ENCODE assay signal across 1 cellular context in genomic region chr2:128306081-128306930, GRCh38.
TF ChIP-seq lines count a peak whose summit lies in the region.

No MANE protein-coding gene starts in this region.

TF ChIP-seq in HepG2, 621 proteins besides CTCF, POLR2A, EP300 and RAD21 (continued from another document and continues in another):
- TF ChIP-seq, protein P1, sequence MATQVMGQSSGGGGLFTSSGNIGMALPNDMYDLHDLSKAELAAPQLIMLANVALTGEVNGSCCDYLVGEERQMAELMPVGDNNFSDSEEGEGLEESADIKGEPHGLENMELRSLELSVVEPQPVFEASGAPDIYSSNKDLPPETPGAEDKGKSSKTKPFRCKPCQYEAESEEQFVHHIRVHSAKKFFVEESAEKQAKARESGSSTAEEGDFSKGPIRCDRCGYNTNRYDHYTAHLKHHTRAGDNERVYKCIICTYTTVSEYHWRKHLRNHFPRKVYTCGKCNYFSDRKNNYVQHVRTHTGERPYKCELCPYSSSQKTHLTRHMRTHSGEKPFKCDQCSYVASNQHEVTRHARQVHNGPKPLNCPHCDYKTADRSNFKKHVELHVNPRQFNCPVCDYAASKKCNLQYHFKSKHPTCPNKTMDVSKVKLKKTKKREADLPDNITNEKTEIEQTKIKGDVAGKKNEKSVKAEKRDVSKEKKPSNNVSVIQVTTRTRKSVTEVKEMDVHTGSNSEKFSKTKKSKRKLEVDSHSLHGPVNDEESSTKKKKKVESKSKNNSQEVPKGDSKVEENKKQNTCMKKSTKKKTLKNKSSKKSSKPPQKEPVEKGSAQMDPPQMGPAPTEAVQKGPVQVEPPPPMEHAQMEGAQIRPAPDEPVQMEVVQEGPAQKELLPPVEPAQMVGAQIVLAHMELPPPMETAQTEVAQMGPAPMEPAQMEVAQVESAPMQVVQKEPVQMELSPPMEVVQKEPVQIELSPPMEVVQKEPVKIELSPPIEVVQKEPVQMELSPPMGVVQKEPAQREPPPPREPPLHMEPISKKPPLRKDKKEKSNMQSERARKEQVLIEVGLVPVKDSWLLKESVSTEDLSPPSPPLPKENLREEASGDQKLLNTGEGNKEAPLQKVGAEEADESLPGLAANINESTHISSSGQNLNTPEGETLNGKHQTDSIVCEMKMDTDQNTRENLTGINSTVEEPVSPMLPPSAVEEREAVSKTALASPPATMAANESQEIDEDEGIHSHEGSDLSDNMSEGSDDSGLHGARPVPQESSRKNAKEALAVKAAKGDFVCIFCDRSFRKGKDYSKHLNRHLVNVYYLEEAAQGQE (IDR thresholded peaks at IDR 0.05; ENCODE audit: borderline replicate concordance in 1 of 2, low read depth in 1 of 2, low read length in 2 of 2): 0 out of 4 replicates have a peak, but pooled peaks of 1 of the 2 experiments have one; percentile 29
- peak; percentile 80 for TF ChIP-seq HOMEZ (CRISPR knock-in tag; IDR thresholded peaks at IDR 0.05; ENCODE audit: low read depth)
- TF ChIP-seq ZNF362 (CRISPR knock-in tag; IDR thresholded peaks at IDR 0.05; ENCODE audit: borderline replicate concordance): no peak
- TF ChIP-seq, protein P2, sequence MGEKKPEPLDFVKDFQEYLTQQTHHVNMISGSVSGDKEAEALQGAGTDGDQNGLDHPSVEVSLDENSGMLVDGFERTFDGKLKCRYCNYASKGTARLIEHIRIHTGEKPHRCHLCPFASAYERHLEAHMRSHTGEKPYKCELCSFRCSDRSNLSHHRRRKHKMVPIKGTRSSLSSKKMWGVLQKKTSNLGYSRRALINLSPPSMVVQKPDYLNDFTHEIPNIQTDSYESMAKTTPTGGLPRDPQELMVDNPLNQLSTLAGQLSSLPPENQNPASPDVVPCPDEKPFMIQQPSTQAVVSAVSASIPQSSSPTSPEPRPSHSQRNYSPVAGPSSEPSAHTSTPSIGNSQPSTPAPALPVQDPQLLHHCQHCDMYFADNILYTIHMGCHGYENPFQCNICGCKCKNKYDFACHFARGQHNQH (CRISPR knock-in tag; IDR thresholded peaks at IDR 0.05): peak; percentile 79
- peak; percentile 90 for TF ChIP-seq PITX1 (CRISPR knock-in tag; IDR thresholded peaks at IDR 0.05)
- peak; percentile 75; the same call in 1 of the 3 replicates for TF ChIP-seq MXI1 (IDR thresholded peaks at IDR 0.05; ENCODE audit: borderline replicate concordance, low read depth, low read length)
- no peak for TF ChIP-seq ZNF749 (CRISPR knock-in tag; IDR thresholded peaks at IDR 0.05; ENCODE audit: borderline replicate concordance)
- peak; percentile 48; the same call in 1 of the 2 replicates for TF ChIP-seq HIVEP1 (CRISPR knock-in tag; IDR thresholded peaks at IDR 0.05)
- no peak for TF ChIP-seq ETV5 (CRISPR knock-in tag; IDR thresholded peaks at IDR 0.05; ENCODE audit: borderline replicate concordance)
- TF ChIP-seq SMARCE1 (IDR thresholded peaks at IDR 0.05; ENCODE audit: borderline replicate concordance): no peak
- peak; percentile 94 for TF ChIP-seq SAP130 (CRISPR knock-in tag; IDR thresholded peaks at IDR 0.05; ENCODE audit: low read depth)
- no peak for TF ChIP-seq CCDC6 (CRISPR knock-in tag; IDR thresholded peaks at IDR 0.05)
- TF ChIP-seq FUBP1 (CRISPR knock-in tag; IDR thresholded peaks at IDR 0.05; ENCODE audit: borderline replicate concordance): peak; percentile 84; the same call in 1 of the 2 replicates
- peak; percentile 93 for TF ChIP-seq MIER3 (CRISPR knock-in tag; IDR thresholded peaks at IDR 0.05; ENCODE audit: borderline replicate concordance)
- TF ChIP-seq, protein P3, sequence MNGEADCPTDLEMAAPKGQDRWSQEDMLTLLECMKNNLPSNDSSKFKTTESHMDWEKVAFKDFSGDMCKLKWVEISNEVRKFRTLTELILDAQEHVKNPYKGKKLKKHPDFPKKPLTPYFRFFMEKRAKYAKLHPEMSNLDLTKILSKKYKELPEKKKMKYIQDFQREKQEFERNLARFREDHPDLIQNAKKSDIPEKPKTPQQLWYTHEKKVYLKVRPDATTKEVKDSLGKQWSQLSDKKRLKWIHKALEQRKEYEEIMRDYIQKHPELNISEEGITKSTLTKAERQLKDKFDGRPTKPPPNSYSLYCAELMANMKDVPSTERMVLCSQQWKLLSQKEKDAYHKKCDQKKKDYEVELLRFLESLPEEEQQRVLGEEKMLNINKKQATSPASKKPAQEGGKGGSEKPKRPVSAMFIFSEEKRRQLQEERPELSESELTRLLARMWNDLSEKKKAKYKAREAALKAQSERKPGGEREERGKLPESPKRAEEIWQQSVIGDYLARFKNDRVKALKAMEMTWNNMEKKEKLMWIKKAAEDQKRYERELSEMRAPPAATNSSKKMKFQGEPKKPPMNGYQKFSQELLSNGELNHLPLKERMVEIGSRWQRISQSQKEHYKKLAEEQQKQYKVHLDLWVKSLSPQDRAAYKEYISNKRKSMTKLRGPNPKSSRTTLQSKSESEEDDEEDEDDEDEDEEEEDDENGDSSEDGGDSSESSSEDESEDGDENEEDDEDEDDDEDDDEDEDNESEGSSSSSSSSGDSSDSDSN (CRISPR knock-in tag; IDR thresholded peaks at IDR 0.05): peak; percentile 72
- no peak for TF ChIP-seq YY1 (IDR thresholded peaks at IDR 0.05; ENCODE audit: insufficient read depth, insufficient replicate concordance, low read depth, low read length)
- no peak for TF ChIP-seq KLF13 (CRISPR knock-in tag; IDR thresholded peaks at IDR 0.05)
- peak; percentile 84 for TF ChIP-seq NCOA2 (CRISPR knock-in tag; IDR thresholded peaks at IDR 0.05)
- TF ChIP-seq, protein P4, sequence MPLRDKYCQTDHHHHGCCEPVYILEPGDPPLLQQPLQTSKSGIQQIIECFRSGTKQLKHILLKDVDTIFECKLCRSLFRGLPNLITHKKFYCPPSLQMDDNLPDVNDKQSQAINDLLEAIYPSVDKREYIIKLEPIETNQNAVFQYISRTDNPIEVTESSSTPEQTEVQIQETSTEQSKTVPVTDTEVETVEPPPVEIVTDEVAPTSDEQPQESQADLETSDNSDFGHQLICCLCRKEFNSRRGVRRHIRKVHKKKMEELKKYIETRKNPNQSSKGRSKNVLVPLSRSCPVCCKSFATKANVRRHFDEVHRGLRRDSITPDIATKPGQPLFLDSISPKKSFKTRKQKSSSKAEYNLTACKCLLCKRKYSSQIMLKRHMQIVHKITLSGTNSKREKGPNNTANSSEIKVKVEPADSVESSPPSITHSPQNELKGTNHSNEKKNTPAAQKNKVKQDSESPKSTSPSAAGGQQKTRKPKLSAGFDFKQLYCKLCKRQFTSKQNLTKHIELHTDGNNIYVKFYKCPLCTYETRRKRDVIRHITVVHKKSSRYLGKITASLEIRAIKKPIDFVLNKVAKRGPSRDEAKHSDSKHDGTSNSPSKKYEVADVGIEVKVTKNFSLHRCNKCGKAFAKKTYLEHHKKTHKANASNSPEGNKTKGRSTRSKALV (CRISPR knock-in tag; IDR thresholded peaks at IDR 0.05): peak; percentile 67; the same call in 1 of the 2 replicates
- peak; percentile 89 for TF ChIP-seq ZSCAN9 (CRISPR knock-in tag; IDR thresholded peaks at IDR 0.05; ENCODE audit: borderline replicate concordance)
- TF ChIP-seq ZSCAN12 (CRISPR knock-in tag; IDR thresholded peaks at IDR 0.05): no peak
- TF ChIP-seq, protein P5, sequence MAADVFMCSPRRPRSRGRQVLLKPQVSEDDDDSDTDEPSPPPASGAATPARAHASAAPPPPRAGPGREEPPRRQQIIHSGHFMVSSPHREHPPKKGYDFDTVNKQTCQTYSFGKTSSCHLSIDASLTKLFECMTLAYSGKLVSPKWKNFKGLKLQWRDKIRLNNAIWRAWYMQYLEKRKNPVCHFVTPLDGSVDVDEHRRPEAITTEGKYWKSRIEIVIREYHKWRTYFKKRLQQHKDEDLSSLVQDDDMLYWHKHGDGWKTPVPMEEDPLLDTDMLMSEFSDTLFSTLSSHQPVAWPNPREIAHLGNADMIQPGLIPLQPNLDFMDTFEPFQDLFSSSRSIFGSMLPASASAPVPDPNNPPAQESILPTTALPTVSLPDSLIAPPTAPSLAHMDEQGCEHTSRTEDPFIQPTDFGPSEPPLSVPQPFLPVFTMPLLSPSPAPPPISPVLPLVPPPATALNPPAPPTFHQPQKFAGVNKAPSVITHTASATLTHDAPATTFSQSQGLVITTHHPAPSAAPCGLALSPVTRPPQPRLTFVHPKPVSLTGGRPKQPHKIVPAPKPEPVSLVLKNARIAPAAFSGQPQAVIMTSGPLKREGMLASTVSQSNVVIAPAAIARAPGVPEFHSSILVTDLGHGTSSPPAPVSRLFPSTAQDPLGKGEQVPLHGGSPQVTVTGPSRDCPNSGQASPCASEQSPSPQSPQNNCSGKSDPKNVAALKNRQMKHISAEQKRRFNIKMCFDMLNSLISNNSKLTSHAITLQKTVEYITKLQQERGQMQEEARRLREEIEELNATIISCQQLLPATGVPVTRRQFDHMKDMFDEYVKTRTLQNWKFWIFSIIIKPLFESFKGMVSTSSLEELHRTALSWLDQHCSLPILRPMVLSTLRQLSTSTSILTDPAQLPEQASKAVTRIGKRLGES (CRISPR knock-in tag; IDR thresholded peaks at IDR 0.05; ENCODE audit: borderline replicate concordance): no peak
- TF ChIP-seq ZNF382 (CRISPR knock-in tag; IDR thresholded peaks at IDR 0.05; ENCODE audit: borderline replicate concordance): no peak
- TF ChIP-seq THAP11 (CRISPR knock-in tag; IDR thresholded peaks at IDR 0.05): peak; percentile 81
- TF ChIP-seq, protein P6, sequence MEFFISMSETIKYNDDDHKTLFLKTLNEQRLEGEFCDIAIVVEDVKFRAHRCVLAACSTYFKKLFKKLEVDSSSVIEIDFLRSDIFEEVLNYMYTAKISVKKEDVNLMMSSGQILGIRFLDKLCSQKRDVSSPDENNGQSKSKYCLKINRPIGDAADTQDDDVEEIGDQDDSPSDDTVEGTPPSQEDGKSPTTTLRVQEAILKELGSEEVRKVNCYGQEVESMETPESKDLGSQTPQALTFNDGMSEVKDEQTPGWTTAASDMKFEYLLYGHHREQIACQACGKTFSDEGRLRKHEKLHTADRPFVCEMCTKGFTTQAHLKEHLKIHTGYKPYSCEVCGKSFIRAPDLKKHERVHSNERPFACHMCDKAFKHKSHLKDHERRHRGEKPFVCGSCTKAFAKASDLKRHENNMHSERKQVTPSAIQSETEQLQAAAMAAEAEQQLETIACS (CRISPR knock-in tag; IDR thresholded peaks at IDR 0.05): no peak
- TF ChIP-seq ZNF143 (CRISPR knock-in tag; IDR thresholded peaks at IDR 0.05): no peak
- TF ChIP-seq, protein P7, sequence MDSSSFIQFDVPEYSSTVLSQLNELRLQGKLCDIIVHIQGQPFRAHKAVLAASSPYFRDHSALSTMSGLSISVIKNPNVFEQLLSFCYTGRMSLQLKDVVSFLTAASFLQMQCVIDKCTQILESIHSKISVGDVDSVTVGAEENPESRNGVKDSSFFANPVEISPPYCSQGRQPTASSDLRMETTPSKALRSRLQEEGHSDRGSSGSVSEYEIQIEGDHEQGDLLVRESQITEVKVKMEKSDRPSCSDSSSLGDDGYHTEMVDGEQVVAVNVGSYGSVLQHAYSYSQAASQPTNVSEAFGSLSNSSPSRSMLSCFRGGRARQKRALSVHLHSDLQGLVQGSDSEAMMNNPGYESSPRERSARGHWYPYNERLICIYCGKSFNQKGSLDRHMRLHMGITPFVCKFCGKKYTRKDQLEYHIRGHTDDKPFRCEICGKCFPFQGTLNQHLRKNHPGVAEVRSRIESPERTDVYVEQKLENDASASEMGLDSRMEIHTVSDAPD (CRISPR knock-in tag; IDR thresholded peaks at IDR 0.05): no peak
- peak; percentile 74 for TF ChIP-seq KMT2A (CRISPR knock-in tag; IDR thresholded peaks at IDR 0.05)
- TF ChIP-seq HOXA9 (CRISPR knock-in tag; IDR thresholded peaks at IDR 0.05; ENCODE audit: borderline replicate concordance): peak; percentile 43; the same call in 1 of the 2 replicates
- TF ChIP-seq RBFOX2 (IDR thresholded peaks at IDR 0.05; ENCODE audit: low read depth, low read length): peak; percentile 60
- TF ChIP-seq ZNF562 (CRISPR knock-in tag; IDR thresholded peaks at IDR 0.05; ENCODE audit: borderline replicate concordance): no peak
- no peak for TF ChIP-seq ETS1 (CRISPR knock-in tag; IDR thresholded peaks at IDR 0.05)
- TF ChIP-seq ZNF3 (CRISPR knock-in tag; IDR thresholded peaks at IDR 0.05): peak; percentile 50; the same call in 1 of the 2 replicates
- peak; percentile 10; the same call in 1 of the 2 replicates for TF ChIP-seq KDM2A (CRISPR knock-in tag; IDR thresholded peaks at IDR 0.05; ENCODE audit: borderline replicate concordance, low read depth)
